8 cellular contexts compared by ENCODE assay signal in genomic region chr1:23577056-23577985, GRCh38. TPM values are rescaled to one million over a fixed set of nuclear protein-coding genes. Genes with fewer than 3 reads are reported as not detected.
DNase-seq lines count a peak whose midpoint lies in the region; ATAC-seq and TF ChIP-seq lines count a peak whose summit lies in the region.

No MANE protein-coding gene starts in this region.

- peak overlapping the region in 20 of 21 experiments; percentile 30 to 87 (median 72) for H3K27ac ChIP-seq in skin epidermis

- H3K4me1 Mint-ChIP-seq in activated CD4-positive, alpha-beta T cell treated with anti-CD3 and anti-CD28 coated beads, Interleukin-2, amount 10 ng/mL, durations not matched to agents 24 days and 14 days, result peaks cover 23% of the 10 kb centered on the region

- peak; percentile 88 for DNase-seq in AG10803 (ENCODE audit: low read depth)
- DNase-seq in activated CD4-positive, alpha-beta T cell treated with anti-CD3 and anti-CD28 coated beads, Interleukin-2, amount 10 ng/mL, durations not matched to agents 24 days and 14 days, result peak; percentile 84
- DNase-seq in fibroblast of villous mesenchyme (ENCODE audit: low read depth), result peak; percentile 96
- DNase-seq in NCI-H1105 treated with DMSO at 0.1 percent for 48 hours (lab: John Stamatoyannopoulos, UW), result no peak
- no peak for DNase-seq in SHP77 treated with DMSO at 0.1 percent for 48 hours (lab: John Stamatoyannopoulos, UW)

- intact Hi-C loops in activated CD4-positive, alpha-beta T cell treated with anti-CD3 and anti-CD28 coated beads, Interleukin-2, amount 10 ng/mL, durations not matched to agents 24 days and 14 days (cut with micrococcal nuclease), result loop anchor here (1.0 to 5.0 kb wide), 2 partner anchors 18 to 40 kb away; partner anchors contain the start of gene ID3

- H3K27me3 Mint-ChIP-seq in activated CD4-positive, alpha-beta T cell treated with anti-CD3 and anti-CD28 coated beads, Interleukin-2, amount 10 ng/mL, durations not matched to agents 24 days and 14 days, result no peaks in the 10 kb centered on the region

- ATAC-seq in GM19025 (IDR thresholded peaks at IDR 0.05; ENCODE audit: low read depth, unreplicated experiment) (peak; percentile 78), HG03280 (IDR thresholded peaks at IDR 0.05; ENCODE audit: unreplicated experiment) (peak; percentile 90)

- H3K36me3 Mint-ChIP-seq in activated CD4-positive, alpha-beta T cell treated with anti-CD3 and anti-CD28 coated beads, Interleukin-2, amount 10 ng/mL, durations not matched to agents 24 days and 14 days (ENCODE audit: low read depth), result peaks cover 2% of the 10 kb centered on the region

- H3K4me3 Mint-ChIP-seq in activated CD4-positive, alpha-beta T cell treated with anti-CD3 and anti-CD28 coated beads, Interleukin-2, amount 10 ng/mL, durations not matched to agents 24 days and 14 days, result peak overlapping the region; percentile 62

- TF ChIP-seq CTCF in AG10803 (conservative IDR thresholded peaks at IDR 0.05; ENCODE audit: low read length) (no peak), fibroblast of villous mesenchyme (IDR thresholded peaks at IDR 0.05; ENCODE audit: insufficient read depth, low read depth, low read length) (no peak)

- peak overlapping the region; percentile 80 for H3K27ac Mint-ChIP-seq in activated CD4-positive, alpha-beta T cell treated with anti-CD3 and anti-CD28 coated beads, Interleukin-2, amount 10 ng/mL, durations not matched to agents 24 days and 14 days

- H3K9me3 Mint-ChIP-seq in activated CD4-positive, alpha-beta T cell treated with anti-CD3 and anti-CD28 coated beads, Interleukin-2, amount 10 ng/mL, durations not matched to agents 24 days and 14 days, result no peaks in the 10 kb centered on the region

- peak overlapping the region; percentile 32 for H3K4me3 ChIP-seq in AG10803 (ENCODE audit: low read length)
- H3K4me3 ChIP-seq in fibroblast of villous mesenchyme (ENCODE audit: low read depth, low read length), result peak overlapping the region; percentile 13
- H3K4me3 ChIP-seq in skin epidermis, result no peak overlapping the region

RNA-seq across cellular contexts. Expression of gene ID3, which starts 18.0 kb away (rescaled TPM):
- 21.2 and 23.5 TPM in 2 replicates for total RNA-seq in activated CD4-positive, alpha-beta T cell treated with anti-CD3 and anti-CD28 coated beads, Interleukin-2, amount 10 ng/mL, durations not matched to agents 24 days and 14 days
- total RNA-seq in fibroblast of villous mesenchyme, result 32.4 and 86.3 TPM in 2 replicates

RNA-seq across cellular contexts. Expression of gene E2F2, which starts 46.3 kb away (rescaled TPM):
- 30.4 and 33.7 TPM in 2 replicates for total RNA-seq in activated CD4-positive, alpha-beta T cell treated with anti-CD3 and anti-CD28 coated beads, Interleukin-2, amount 10 ng/mL, durations not matched to agents 24 days and 14 days
- total RNA-seq in fibroblast of villous mesenchyme, result 2.2 and 2.9 TPM in 2 replicates

Comparison
In these comparisons a context has a peak if more than half of its experiments do, and no peak if none do; other contexts are left out.
1. DNase-seq: peak in AG10803 (single experiment), activated CD4-positive, alpha-beta T cell treated with anti-CD3 and anti-CD28 coated beads, Interleukin-2, amount 10 ng/mL, durations not matched to agents 24 days and 14 days (single experiment) and fibroblast of villous mesenchyme (single experiment); none in NCI-H1105 treated with DMSO at 0.1 percent for 48 hours (single experiment) and SHP77 treated with DMSO at 0.1 percent for 48 hours (single experiment).
2. H3K4me3 ChIP-seq: peak in AG10803 (single experiment) and fibroblast of villous mesenchyme (single experiment); none in skin epidermis (0 of 7).